8 cellular contexts compared by ENCODE assay signal in the genomic region with DNA sequence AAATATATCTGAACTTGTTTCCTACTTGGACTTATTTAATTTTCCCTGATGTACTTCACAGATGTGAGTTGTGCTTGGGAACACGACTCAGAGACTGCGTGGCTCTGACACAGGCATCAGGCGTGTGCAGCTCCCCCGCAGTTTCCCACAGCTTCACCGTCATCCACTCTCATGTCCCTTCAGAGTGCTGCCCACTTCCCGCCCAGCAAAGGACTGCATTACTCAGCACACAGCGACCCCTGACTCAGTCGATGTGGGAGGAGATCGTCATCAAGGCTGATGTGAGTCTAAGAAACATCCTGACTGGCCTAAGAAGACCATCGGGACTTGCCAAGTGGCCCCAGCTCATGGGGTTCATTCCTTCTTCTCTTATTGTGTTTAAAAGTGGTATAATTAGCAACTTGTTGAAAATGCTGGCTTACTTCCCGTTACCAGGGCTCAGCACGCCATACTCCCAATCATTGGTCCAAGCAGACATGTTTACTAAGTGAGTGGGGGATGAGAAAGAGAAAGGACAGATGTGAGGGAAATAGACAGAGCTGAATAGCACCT.
DNase-seq lines count a peak whose midpoint lies in the region; ATAC-seq and TF ChIP-seq lines count a peak whose summit lies in the region.

No MANE protein-coding gene starts in this region.

- H3K9me3 Mint-ChIP-seq in GM23338, result peaks cover 6% of the 10 kb centered on the region

- H3K36me3 Mint-ChIP-seq in GM23338 (ENCODE audit: low read depth), result peaks cover 17% of the 10 kb centered on the region

- H3K4me3 ChIP-seq in HFF-Myc (replicated peaks; ENCODE audit: low read depth, low read length), result no peak overlapping the region
- no peak overlapping the region for H3K4me3 ChIP-seq in GM23338

- no peak overlapping the region for H3K27ac ChIP-seq in GM23338 (ENCODE audit: low read depth)

- no peaks in the 10 kb centered on the region for H4K20me1 ChIP-seq in GM23338 (replicated peaks; ENCODE audit: insufficient read depth)

- H3K27me3 Mint-ChIP-seq in GM23338 (ENCODE audit: insufficient read depth, low read depth, poor library complexity), result peaks cover 9% of the 10 kb centered on the region

- no peak for TF ChIP-seq CTCF in HFF-Myc (IDR thresholded peaks at IDR 0.05; ENCODE audit: low read depth, low read length, missing control alignments)
- no peak for TF ChIP-seq CTCF in GM23338 (conservative IDR thresholded peaks at IDR 0.05; ENCODE audit: low read depth in 2 of 2)

- no peak overlapping the region for H3K4me3 Mint-ChIP-seq in GM23338

- 0 out of 2 replicates have a peak, but pooled peaks cover 8% of the 10 kb centered on the region for H3K4me1 ChIP-seq in GM23338 (ENCODE audit: insufficient read depth)

- H3K9me2 ChIP-seq in GM23338 (ENCODE audit: insufficient read depth), result 0 out of 2 replicates have a peak, but pooled peaks cover 10% of the 10 kb centered on the region

- intact Hi-C loops in Right ventricle myocardium inferior (cut with DNase I), result loop anchor here (5.0 kb wide), 2 partner anchors 64 to 494 kb away; no protein-coding TSS in a partner anchor

- DNase-seq in HFF-Myc (ENCODE audit: extremely low read depth, low read depth) (peak; percentile 61), Right ventricle myocardium inferior (ENCODE audit: missing footprints) (peak; percentile 69), GM23338 (ENCODE audit: low spot score) (no peak), NCI-H1436 treated with DMSO at 0.1 percent for 48 hours (lab: John Stamatoyannopoulos, UW) (no peak), GF-D8 (lab: John Stamatoyannopoulos, UW) (no peak)
- DNase-seq in activated CD8-positive, alpha-beta memory T cell treated with anti-CD3 and anti-CD28 coated beads for 48 hours (ENCODE audit: low read depth in 2 of 3, low spot score in 2 of 3), result peak; percentile 28 to 54 (median 51)
- DNase-seq in stimulated activated CD4-positive, alpha-beta T cell treated with anti-CD3 and anti-CD28 coated beads, Interleukin-12 subunit alpha, Interleukin-12 subunit beta, amount 100 ng/mL, for 24 hours (ENCODE audit: low read depth in 2 of 2), result peak; percentile 44 to 67

- H3K4me1 Mint-ChIP-seq in GM23338, result peaks cover 5% of the 10 kb centered on the region; the same call in 2 of the 3 replicates

- no peak overlapping the region for H2AFZ ChIP-seq in GM23338

- no peaks in the 10 kb centered on the region for H3F3A ChIP-seq in GM23338 (replicated peaks; ENCODE audit: low read depth)

- H3K27me3 ChIP-seq in GM23338 (ENCODE audit: insufficient read depth), result no peaks in the 10 kb centered on the region

- H3K36me3 ChIP-seq in GM23338 (ENCODE audit: insufficient read depth), result no peaks in the 10 kb centered on the region

- ATAC-seq in Right ventricle myocardium inferior (peak; percentile 86), GM23338 (no peak), HG02610 (IDR thresholded peaks at IDR 0.05; ENCODE audit: unreplicated experiment) (no peak)

- no peak overlapping the region for H3K4me2 ChIP-seq in GM23338

- H3K79me2 ChIP-seq in GM23338 (replicated peaks; ENCODE audit: insufficient read depth), result no peaks in the 10 kb centered on the region

- H3K27ac Mint-ChIP-seq in GM23338, result no peak overlapping the region

TF ChIP-seq in GM23338, 12 proteins besides CTCF, POLR2A, EP300 and RAD21 (continues in another document):
- no peak for TF ChIP-seq EZH2phosphoT487 (IDR thresholded peaks at IDR 0.05; ENCODE audit: unreplicated experiment)
- TF ChIP-seq CREB1 (CRISPR knock-in tag; IDR thresholded peaks at IDR 0.05; ENCODE audit: low read depth), result no peak
- TF ChIP-seq JUNB (IDR thresholded peaks at IDR 0.05; ENCODE audit: unreplicated experiment), result no peak
- TF ChIP-seq NANOG (IDR thresholded peaks at IDR 0.05; ENCODE audit: borderline replicate concordance), result no peak
- no peak for TF ChIP-seq EZH2 (IDR thresholded peaks at IDR 0.05; ENCODE audit: low read depth, unreplicated experiment)
- no peak for TF ChIP-seq STAT1 (IDR thresholded peaks at IDR 0.05; ENCODE audit: unreplicated experiment)
- no peak for TF ChIP-seq ZNF331 (CRISPR knock-in tag; IDR thresholded peaks at IDR 0.05; ENCODE audit: low read depth)
- TF ChIP-seq, protein P1, sequence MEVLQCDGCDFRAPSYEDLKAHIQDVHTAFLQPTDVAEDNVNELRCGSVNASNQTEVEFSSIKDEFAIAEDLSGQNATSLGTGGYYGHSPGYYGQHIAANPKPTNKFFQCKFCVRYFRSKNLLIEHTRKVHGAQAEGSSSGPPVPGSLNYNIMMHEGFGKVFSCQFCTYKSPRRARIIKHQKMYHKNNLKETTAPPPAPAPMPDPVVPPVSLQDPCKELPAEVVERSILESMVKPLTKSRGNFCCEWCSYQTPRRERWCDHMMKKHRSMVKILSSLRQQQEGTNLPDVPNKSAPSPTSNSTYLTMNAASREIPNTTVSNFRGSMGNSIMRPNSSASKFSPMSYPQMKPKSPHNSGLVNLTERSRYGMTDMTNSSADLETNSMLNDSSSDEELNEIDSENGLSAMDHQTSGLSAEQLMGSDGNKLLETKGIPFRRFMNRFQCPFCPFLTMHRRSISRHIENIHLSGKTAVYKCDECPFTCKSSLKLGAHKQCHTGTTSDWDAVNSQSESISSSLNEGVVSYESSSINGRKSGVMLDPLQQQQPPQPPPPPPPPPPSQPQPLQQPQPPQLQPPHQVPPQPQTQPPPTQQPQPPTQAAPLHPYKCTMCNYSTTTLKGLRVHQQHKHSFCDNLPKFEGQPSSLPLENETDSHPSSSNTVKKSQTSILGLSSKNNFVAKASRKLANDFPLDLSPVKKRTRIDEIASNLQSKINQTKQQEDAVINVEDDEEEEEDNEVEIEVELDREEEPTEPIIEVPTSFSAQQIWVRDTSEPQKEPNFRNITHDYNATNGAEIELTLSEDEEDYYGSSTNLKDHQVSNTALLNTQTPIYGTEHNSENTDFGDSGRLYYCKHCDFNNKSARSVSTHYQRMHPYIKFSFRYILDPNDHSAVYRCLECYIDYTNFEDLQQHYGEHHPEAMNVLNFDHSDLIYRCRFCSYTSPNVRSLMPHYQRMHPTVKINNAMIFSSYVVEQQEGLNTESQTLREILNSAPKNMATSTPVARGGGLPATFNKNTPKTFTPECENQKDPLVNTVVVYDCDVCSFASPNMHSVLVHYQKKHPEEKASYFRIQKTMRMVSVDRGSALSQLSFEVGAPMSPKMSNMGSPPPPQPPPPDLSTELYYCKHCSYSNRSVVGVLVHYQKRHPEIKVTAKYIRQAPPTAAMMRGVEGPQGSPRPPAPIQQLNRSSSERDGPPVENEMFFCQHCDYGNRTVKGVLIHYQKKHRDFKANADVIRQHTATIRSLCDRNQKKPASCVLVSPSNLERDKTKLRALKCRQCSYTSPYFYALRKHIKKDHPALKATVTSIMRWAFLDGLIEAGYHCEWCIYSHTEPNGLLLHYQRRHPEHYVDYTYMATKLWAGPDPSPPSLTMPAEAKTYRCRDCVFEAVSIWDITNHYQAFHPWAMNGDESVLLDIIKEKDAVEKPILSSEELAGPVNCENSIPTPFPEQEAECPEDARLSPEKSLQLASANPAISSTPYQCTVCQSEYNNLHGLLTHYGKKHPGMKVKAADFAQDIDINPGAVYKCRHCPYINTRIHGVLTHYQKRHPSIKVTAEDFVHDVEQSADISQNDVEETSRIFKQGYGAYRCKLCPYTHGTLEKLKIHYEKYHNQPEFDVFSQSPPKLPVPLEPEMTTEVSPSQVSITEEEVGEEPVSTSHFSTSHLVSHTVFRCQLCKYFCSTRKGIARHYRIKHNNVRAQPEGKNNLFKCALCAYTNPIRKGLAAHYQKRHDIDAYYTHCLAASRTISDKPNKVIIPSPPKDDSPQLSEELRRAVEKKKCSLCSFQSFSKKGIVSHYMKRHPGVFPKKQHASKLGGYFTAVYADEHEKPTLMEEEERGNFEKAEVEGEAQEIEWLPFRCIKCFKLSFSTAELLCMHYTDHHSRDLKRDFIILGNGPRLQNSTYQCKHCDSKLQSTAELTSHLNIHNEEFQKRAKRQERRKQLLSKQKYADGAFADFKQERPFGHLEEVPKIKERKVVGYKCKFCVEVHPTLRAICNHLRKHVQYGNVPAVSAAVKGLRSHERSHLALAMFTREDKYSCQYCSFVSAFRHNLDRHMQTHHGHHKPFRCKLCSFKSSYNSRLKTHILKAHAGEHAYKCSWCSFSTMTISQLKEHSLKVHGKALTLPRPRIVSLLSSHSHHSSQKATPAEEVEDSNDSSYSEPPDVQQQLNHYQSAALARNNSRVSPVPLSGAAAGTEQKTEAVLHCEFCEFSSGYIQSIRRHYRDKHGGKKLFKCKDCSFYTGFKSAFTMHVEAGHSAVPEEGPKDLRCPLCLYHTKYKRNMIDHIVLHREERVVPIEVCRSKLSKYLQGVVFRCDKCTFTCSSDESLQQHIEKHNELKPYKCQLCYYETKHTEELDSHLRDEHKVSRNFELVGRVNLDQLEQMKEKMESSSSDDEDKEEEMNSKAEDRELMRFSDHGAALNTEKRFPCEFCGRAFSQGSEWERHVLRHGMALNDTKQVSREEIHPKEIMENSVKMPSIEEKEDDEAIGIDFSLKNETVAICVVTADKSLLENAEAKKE (CRISPR knock-in tag; IDR thresholded peaks at IDR 0.05), result no peak
- TF ChIP-seq, protein P2, sequence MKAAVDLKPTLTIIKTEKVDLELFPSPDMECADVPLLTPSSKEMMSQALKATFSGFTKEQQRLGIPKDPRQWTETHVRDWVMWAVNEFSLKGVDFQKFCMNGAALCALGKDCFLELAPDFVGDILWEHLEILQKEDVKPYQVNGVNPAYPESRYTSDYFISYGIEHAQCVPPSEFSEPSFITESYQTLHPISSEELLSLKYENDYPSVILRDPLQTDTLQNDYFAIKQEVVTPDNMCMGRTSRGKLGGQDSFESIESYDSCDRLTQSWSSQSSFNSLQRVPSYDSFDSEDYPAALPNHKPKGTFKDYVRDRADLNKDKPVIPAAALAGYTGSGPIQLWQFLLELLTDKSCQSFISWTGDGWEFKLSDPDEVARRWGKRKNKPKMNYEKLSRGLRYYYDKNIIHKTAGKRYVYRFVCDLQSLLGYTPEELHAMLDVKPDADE (IDR thresholded peaks at IDR 0.05), result no peak
- no peak for TF ChIP-seq POLR2AphosphoS5 (IDR thresholded peaks at IDR 0.05; ENCODE audit: low read depth)

Comparison
In these comparisons a context has a peak if more than half of its experiments do, and no peak if none do; other contexts are left out.
1. DNase-seq: peak in HFF-Myc (single experiment), activated CD8-positive, alpha-beta memory T cell treated with anti-CD3 and anti-CD28 coated beads for 48 hours (3 of 3), Right ventricle myocardium inferior (single experiment) and stimulated activated CD4-positive, alpha-beta T cell treated with anti-CD3 and anti-CD28 coated beads, Interleukin-12 subunit alpha, Interleukin-12 subunit beta, amount 100 ng/mL, for 24 hours (2 of 2); none in GM23338 (single experiment), NCI-H1436 treated with DMSO at 0.1 percent for 48 hours (single experiment) and GF-D8 (single experiment).